ENCODE assay signal across 18 cellular contexts in genomic region chr20:34075647-34076046, GRCh38. TPM values are rescaled to one million over a fixed set of nuclear protein-coding genes. Genes with fewer than 3 reads are reported as not detected.
DNase-seq lines count a peak whose midpoint lies in the region; ATAC-seq and TF ChIP-seq lines count a peak whose summit lies in the region.
"Had no signal": no experiment of that assay in that cellular context is flagged by ENCODE, and none has a peak within 500 bp of the region (broad histone marks: within the 10 kb centered on the region; RNA-seq: fewer than 3 reads in every experiment).

No MANE protein-coding gene starts in this region.

- no peak overlapping the region for H3K27ac ChIP-seq in RWPE2 (ENCODE audit: poor library complexity, severe bottlenecking)
- H3K27ac ChIP-seq: left lung had no signal

- no peaks in the 10 kb centered on the region for H3K4me1 ChIP-seq in RWPE2 (ENCODE audit: insufficient read depth, poor library complexity, severe bottlenecking)
- H3K4me1 ChIP-seq: HAP-1, left lung had no signal

- peak overlapping the region; percentile 16 for H3K27ac Mint-ChIP-seq in stimulated activated naive CD8-positive, alpha-beta T cell treated with anti-CD3 and anti-CD28 coated beads, Interleukin-15, Interleukin-2, amounts not matched to agents 100 ng/mL and 50 ng/mL, for 24 hours
- no peak overlapping the region for H3K27ac Mint-ChIP-seq in type B pancreatic cell
- H3K27ac Mint-ChIP-seq: activated CD4-positive, alpha-beta memory T cell treated with anti-CD3 and anti-CD28 coated beads for 36 hours had no signal

- H3K27me3 Mint-ChIP-seq in stimulated activated naive CD8-positive, alpha-beta T cell treated with anti-CD3 and anti-CD28 coated beads, Interleukin-15, Interleukin-2, amounts not matched to agents 100 ng/mL and 50 ng/mL, for 24 hours = no peaks in the 10 kb centered on the region
- H3K27me3 Mint-ChIP-seq in type B pancreatic cell = no peaks in the 10 kb centered on the region
- H3K27me3 Mint-ChIP-seq: activated CD4-positive, alpha-beta memory T cell treated with anti-CD3 and anti-CD28 coated beads for 36 hours; central memory CD8-positive, alpha-beta T cell had no signal

- DNase-seq in stimulated activated naive CD8-positive, alpha-beta T cell treated with anti-CD3 and anti-CD28 coated beads, Interleukin-15, Interleukin-2, amounts not matched to agents 100 U/mL and 50 U/mL, for 24 hours = no peak
- DNase-seq in RWPE2 (ENCODE audit: low spot score) = peak; percentile 84
- DNase-seq in epithelial cell of esophagus (ENCODE audit: low read depth) = no peak
- DNase-seq in type B pancreatic cell (ENCODE audit: extremely low spot score, unreplicated experiment) = no peak
- no peak for DNase-seq in NCI-H446 treated with DMSO at 0.1 percent for 48 hours (lab: John Stamatoyannopoulos, UW)
- DNase-seq: activated CD4-positive, alpha-beta memory T cell treated with anti-CD3 and anti-CD28 coated beads for 36 hours; activated T-cell treated with anti-CD3 and anti-CD28 coated beads, Interleukin-2, amount 50 U/mL, for 1 hour; GF-D8; Kasumi-1; NCI-H1105 treated with DMSO at 0.1 percent for 48 hours; NCI-H774; stimulated activated CD4-positive, alpha-beta T cell treated with anti-CD3 and anti-CD28 coated beads, Interleukin-1b, Interleukin-23, amount 100 ng/mL, for 48 hours had no signal

- H3K4me3 ChIP-seq in RWPE2 (ENCODE audit: severe bottlenecking) (no peak overlapping the region), epithelial cell of esophagus (ENCODE audit: low read length) (no peak overlapping the region)
- H3K4me3 ChIP-seq: HAP-1, left lung had no signal

- peaks cover 18% of the 10 kb centered on the region for H3K4me1 Mint-ChIP-seq in stimulated activated naive CD8-positive, alpha-beta T cell treated with anti-CD3 and anti-CD28 coated beads, Interleukin-15, Interleukin-2, amounts not matched to agents 100 ng/mL and 50 ng/mL, for 24 hours (ENCODE audit: low read depth)
- peaks cover 6% of the 10 kb centered on the region for H3K4me1 Mint-ChIP-seq in type B pancreatic cell (ENCODE audit: unreplicated experiment)

- no peaks in the 10 kb centered on the region for H3K9me3 Mint-ChIP-seq in stimulated activated naive CD8-positive, alpha-beta T cell treated with anti-CD3 and anti-CD28 coated beads, Interleukin-15, Interleukin-2, amounts not matched to agents 100 ng/mL and 50 ng/mL, for 24 hours
- H3K9me3 Mint-ChIP-seq in type B pancreatic cell = no peaks in the 10 kb centered on the region
- H3K9me3 Mint-ChIP-seq: activated CD4-positive, alpha-beta memory T cell treated with anti-CD3 and anti-CD28 coated beads for 36 hours; central memory CD8-positive, alpha-beta T cell had no signal

- H3K36me3 ChIP-seq in RWPE2 (ENCODE audit: low read depth) = peaks cover 68% of the 10 kb centered on the region

- H3K4me3 Mint-ChIP-seq in stimulated activated naive CD8-positive, alpha-beta T cell treated with anti-CD3 and anti-CD28 coated beads, Interleukin-15, Interleukin-2, amounts not matched to agents 100 ng/mL and 50 ng/mL, for 24 hours = no peak overlapping the region
- no peak overlapping the region for H3K4me3 Mint-ChIP-seq in type B pancreatic cell
- H3K4me3 Mint-ChIP-seq: activated CD4-positive, alpha-beta memory T cell treated with anti-CD3 and anti-CD28 coated beads for 36 hours; central memory CD8-positive, alpha-beta T cell had no signal

- no peaks in the 10 kb centered on the region for H3K9me3 ChIP-seq in RWPE2 (ENCODE audit: severe bottlenecking)
- H3K9me3 ChIP-seq: HAP-1, left lung had no signal

- no peaks in the 10 kb centered on the region for H3K27me3 ChIP-seq in RWPE2 (ENCODE audit: insufficient read depth, poor library complexity, severe bottlenecking)
- H3K27me3 ChIP-seq: left lung had no signal

- no peak for TF ChIP-seq CTCF in RWPE2 (IDR thresholded peaks at IDR 0.05; ENCODE audit: poor library complexity, severe bottlenecking)
- peak; percentile 17 for TF ChIP-seq CTCF in epithelial cell of esophagus (IDR thresholded peaks at IDR 0.05; ENCODE audit: insufficient read depth, low read depth, low read length, missing control alignments)
- peak; percentile 59 for TF ChIP-seq CTCF in type B pancreatic cell (conservative IDR thresholded peaks at IDR 0.05)

- ATAC-seq in stimulated activated naive CD8-positive, alpha-beta T cell treated with anti-CD3 and anti-CD28 coated beads, Interleukin-15, Interleukin-2, amounts not matched to agents 100 U/mL and 50 U/mL, for 24 hours = no peak
- no peak for ATAC-seq in RWPE2 (ENCODE audit: low read depth)
- ATAC-seq in HG03565 (IDR thresholded peaks at IDR 0.05; ENCODE audit: unreplicated experiment) = no peak
- no peak for ATAC-seq in HG03520 (IDR thresholded peaks at IDR 0.05; ENCODE audit: unreplicated experiment)
- ATAC-seq: left lung had no signal

- H3K36me3 Mint-ChIP-seq in stimulated activated naive CD8-positive, alpha-beta T cell treated with anti-CD3 and anti-CD28 coated beads, Interleukin-15, Interleukin-2, amounts not matched to agents 100 ng/mL and 50 ng/mL, for 24 hours (ENCODE audit: low read depth) = peaks cover 28% of the 10 kb centered on the region
- peaks cover 30% of the 10 kb centered on the region for H3K36me3 Mint-ChIP-seq in type B pancreatic cell

RNA-seq across cellular contexts. Expression of gene EIF2S2, which starts 36.4 kb away (rescaled TPM):
- total RNA-seq in type B pancreatic cell (ENCODE audit: low replicate concordance) = 87.1 and 87.8 TPM in 2 replicates
